15 cellular contexts compared by ENCODE assay signal in the genomic region with DNA sequence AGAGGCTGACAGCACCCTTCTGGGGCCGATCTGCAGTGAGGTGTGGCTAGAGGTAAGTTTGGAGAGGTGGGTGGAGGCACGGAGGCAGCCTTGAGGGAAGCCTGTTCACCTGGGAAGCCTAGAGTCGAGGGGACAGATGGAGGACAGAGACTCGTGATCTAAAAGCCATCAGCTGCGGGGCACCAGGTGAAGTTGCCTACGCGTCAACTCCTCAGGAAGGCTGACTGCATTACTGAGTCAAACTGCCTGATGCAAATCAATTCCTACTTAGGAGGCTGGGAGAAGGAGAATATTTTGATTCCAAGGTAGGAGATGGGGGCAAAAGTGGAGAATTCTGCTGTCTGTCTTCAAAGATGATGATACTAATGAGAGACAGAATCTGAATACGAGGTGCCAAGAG.
DNase-seq lines count a peak whose midpoint lies in the region; ATAC-seq and TF ChIP-seq lines count a peak whose summit lies in the region.
"Had no signal": no experiment of that assay in that cellular context is flagged by ENCODE, and none has a peak within 500 bp of the region (broad histone marks: within the 10 kb centered on the region; RNA-seq: fewer than 3 reads in every experiment).

No MANE protein-coding gene starts in this region.

- no peak for TF ChIP-seq CTCF in AG04450 (IDR thresholded peaks at IDR 0.05; ENCODE audit: low read depth, low read length)
- no peak for TF ChIP-seq CTCF in CD8-positive, alpha-beta T cell (IDR thresholded peaks at IDR 0.05)

- CTCF ChIA-PET in AG04450 (lab: Charles Lee): interaction anchor here (1.5 kb wide), 1 partner anchor 13 kb away, joined by 4 read pairs; no protein-coding TSS in a partner anchor
- CTCF ChIA-PET in CD8-positive, alpha-beta T cell (lab: Charles Lee): no interaction called here

- no peak overlapping the region for H3K23ac ChIP-seq in neuronal stem cell (ENCODE audit: low read depth, low read length, poor library complexity)

- H3K27ac Mint-ChIP-seq in CD8-positive, alpha-beta T cell: peak overlapping the region; percentile 12
- H3K27ac Mint-ChIP-seq in activated T-helper 2 cell treated with anti-CD3 and anti-CD28 coated beads, Interferon-gamma antibody, Interleukin-2, Interleukin-4, amounts not matched to agents 10 μg/mL and 5 μg/mL and 100 μg/mL, durations not matched to agents 14 hours and 24 hours and 36 hours: peak overlapping the region; percentile 19
- H3K27ac Mint-ChIP-seq: GM23338 had no signal

- H3K18ac ChIP-seq in neuronal stem cell (ENCODE audit: low read length): peak overlapping the region; percentile 7

- H3K36me3 Mint-ChIP-seq in CD8-positive, alpha-beta T cell: peaks cover 2% of the 10 kb centered on the region
- H3K36me3 Mint-ChIP-seq in activated T-helper 2 cell treated with anti-CD3 and anti-CD28 coated beads, Interferon-gamma antibody, Interleukin-2, Interleukin-4, amounts not matched to agents 10 μg/mL and 5 μg/mL and 100 μg/mL, durations not matched to agents 14 hours and 24 hours and 36 hours (ENCODE audit: low read depth): peaks cover 16% of the 10 kb centered on the region

- no peak overlapping the region for H2BK120ac ChIP-seq in neuronal stem cell (ENCODE audit: low read depth, low read length)

- POLR2A ChIA-PET in AG04450 (lab: Yijun Ruan, JAX): no interaction called here
- POLR2A ChIA-PET in CD8-positive, alpha-beta T cell (lab: Charles Lee): no interaction called here

- no peak overlapping the region for H2AK5ac ChIP-seq in neuronal stem cell (ENCODE audit: low read depth, low read length)

- H3K4me3 Mint-ChIP-seq in CD8-positive, alpha-beta T cell: no peak overlapping the region
- H3K4me3 Mint-ChIP-seq in activated T-helper 2 cell treated with anti-CD3 and anti-CD28 coated beads, Interferon-gamma antibody, Interleukin-2, Interleukin-4, amounts not matched to agents 10 μg/mL and 5 μg/mL and 100 μg/mL, durations not matched to agents 14 hours and 24 hours and 36 hours (ENCODE audit: low read depth): no peak overlapping the region
- H3K4me3 Mint-ChIP-seq: GM23338 had no signal

- peaks cover 38% of the 10 kb centered on the region for H3K4me1 Mint-ChIP-seq in CD8-positive, alpha-beta T cell (ENCODE audit: low read depth)
- H3K4me1 Mint-ChIP-seq in activated T-helper 2 cell treated with anti-CD3 and anti-CD28 coated beads, Interferon-gamma antibody, Interleukin-2, Interleukin-4, amounts not matched to agents 10 μg/mL and 5 μg/mL and 100 μg/mL, durations not matched to agents 14 hours and 24 hours and 36 hours (ENCODE audit: low read depth): peaks cover 40% of the 10 kb centered on the region
- H3K4me1 Mint-ChIP-seq: GM23338 had no signal

- no peak overlapping the region for H2BK15ac ChIP-seq in neuronal stem cell (ENCODE audit: low read length)

- no peak overlapping the region for H4K91ac ChIP-seq in neuronal stem cell (ENCODE audit: low read depth, low read length, poor library complexity)

- no peak for ATAC-seq in CD8-positive, alpha-beta T cell
- ATAC-seq in HG03039 (IDR thresholded peaks at IDR 0.05; ENCODE audit: unreplicated experiment): no peak
- ATAC-seq: GM23338 had no signal

- no peaks in the 10 kb centered on the region for H3K9me3 Mint-ChIP-seq in CD8-positive, alpha-beta T cell
- no peaks in the 10 kb centered on the region for H3K9me3 Mint-ChIP-seq in activated T-helper 2 cell treated with anti-CD3 and anti-CD28 coated beads, Interferon-gamma antibody, Interleukin-2, Interleukin-4, amounts not matched to agents 10 μg/mL and 5 μg/mL and 100 μg/mL, durations not matched to agents 14 hours and 24 hours and 36 hours
- H3K9me3 Mint-ChIP-seq: GM23338 had no signal

- H3K27ac ChIP-seq in AG04450 (ENCODE audit: low read depth, low read length): peak overlapping the region; percentile 11
- no peak overlapping the region for H3K27ac ChIP-seq in CD8-positive, alpha-beta T cell (ENCODE audit: low read depth, low read length)
- H3K27ac ChIP-seq in neuronal stem cell (replicated peaks; ENCODE audit: low read length): no peak overlapping the region

- H3K4ac ChIP-seq in neuronal stem cell (ENCODE audit: low read length): no peak overlapping the region

- H3K9me3 ChIP-seq in AG04450 (ENCODE audit: control insufficient read depth, insufficient read depth, low read length) (no peaks in the 10 kb centered on the region; the same call in 1 of the 2 replicates), neuronal stem cell (replicated peaks in 1 of 2; ENCODE audit: control insufficient read depth in 2 of 2, insufficient read depth in 1 of 2, low read depth in 1 of 2, low read length in 2 of 2) (no peaks in the 10 kb centered on the region)
- no peaks in the 10 kb centered on the region for H3K9me3 ChIP-seq in CD8-positive, alpha-beta T cell (ENCODE audit: low read length)
- H3K9me3 ChIP-seq: heart right ventricle, MG63 had no signal

- H3K27me3 ChIP-seq in AG04450 (ENCODE audit: control insufficient read depth, insufficient read depth, low read length) (no peaks in the 10 kb centered on the region), neuronal stem cell (ENCODE audit: control insufficient read depth in 3 of 3, insufficient read depth in 3 of 3, low read depth in 1 of 3, low read length in 3 of 3) (no peaks in the 10 kb centered on the region)
- H3K27me3 ChIP-seq in CD8-positive, alpha-beta T cell (ENCODE audit: insufficient read depth, low read length): no peaks in the 10 kb centered on the region
- H3K27me3 ChIP-seq: heart right ventricle, MG63 had no signal

- no peak overlapping the region for H2BK12ac ChIP-seq in neuronal stem cell (ENCODE audit: low read length)

- no CpG with 5 or more reads among the region's 8 CpGs for WGBS in neuronal stem cell (ENCODE audit: extremely low coverage in 2 of 2, insufficient read length in 2 of 2, insufficient replicate concordance in 1 of 2), 2 donors

- H3K36me3 ChIP-seq in CD8-positive, alpha-beta T cell (ENCODE audit: insufficient read depth, low read length): no peaks in the 10 kb centered on the region
- H3K36me3 ChIP-seq in neuronal stem cell (replicated peaks in 1 of 2; ENCODE audit: control insufficient read depth in 2 of 2, insufficient read depth in 2 of 2, low read length in 2 of 2): peaks cover 0 to 2% of the 10 kb centered on the region in 2 donors
- H3K36me3 ChIP-seq: MG63 had no signal

- DNase-seq in AG04450 (ENCODE audit: low read depth, low spot score) (no peak), neuronal stem cell (ENCODE audit: low spot score) (no peak), SK-N-DZ (ENCODE audit: low spot score) (no peak), amygdala (lab: John Stamatoyannopoulos, UW) (no peak), AG20443 (ENCODE audit: low spot score) (no peak)
- DNase-seq in CD8-positive, alpha-beta T cell: no peak
- no peak for DNase-seq in activated T-helper 2 cell treated with anti-CD3 and anti-CD28 coated beads, Interferon-gamma antibody, Interleukin-2, Interleukin-4, amounts not matched to agents 10 μg/mL and 5 μg/mL and 100 μg/mL, durations not matched to agents 14 hours and 24 hours and 36 hours (ENCODE audit: low spot score)
- DNase-seq: activated effector memory CD4-positive, alpha-beta T cell treated with anti-CD3 and anti-CD28 coated beads, Interleukin-2, amount 50 U/mL, for 16 hours; NCI-H2029; NCI-H526 treated with DMSO at 0.1 percent for 48 hours; stimulated activated naive CD4-positive, alpha-beta T cell had no signal

- H3K4me3 ChIP-seq in AG04450 (ENCODE audit: low read depth, low read length): no peak overlapping the region
- no peak overlapping the region for H3K4me3 ChIP-seq in CD8-positive, alpha-beta T cell (ENCODE audit: low read depth, low read length)
- no peak overlapping the region for H3K4me3 ChIP-seq in neuronal stem cell (ENCODE audit: low read length in 2 of 2)
- H3K4me3 ChIP-seq: GM23338, heart right ventricle, MG63 had no signal

- peaks cover 19% of the 10 kb centered on the region for H3K4me1 ChIP-seq in CD8-positive, alpha-beta T cell (ENCODE audit: insufficient read depth, low read length)
- peaks cover 0 to 6% of the 10 kb centered on the region in 2 donors for H3K4me1 ChIP-seq in neuronal stem cell (ENCODE audit: control insufficient read depth in 2 of 2, insufficient read depth in 1 of 2, low read depth in 1 of 2, low read length in 2 of 2)

- H3K27me3 Mint-ChIP-seq in CD8-positive, alpha-beta T cell (ENCODE audit: low read depth): no peaks in the 10 kb centered on the region
- no peaks in the 10 kb centered on the region for H3K27me3 Mint-ChIP-seq in activated T-helper 2 cell treated with anti-CD3 and anti-CD28 coated beads, Interferon-gamma antibody, Interleukin-2, Interleukin-4, amounts not matched to agents 10 μg/mL and 5 μg/mL and 100 μg/mL, durations not matched to agents 14 hours and 24 hours and 36 hours (ENCODE audit: low read depth)

- H4K8ac ChIP-seq in neuronal stem cell (ENCODE audit: low read depth, low read length): no peak overlapping the region

- no peak overlapping the region for H2BK5ac ChIP-seq in neuronal stem cell (ENCODE audit: low read length)

- H3K4me2 ChIP-seq in neuronal stem cell (ENCODE audit: insufficient read depth, low read length, poor library complexity, severe bottlenecking): no peak overlapping the region
- H3K4me2 ChIP-seq: GM23338 had no signal

- no peak overlapping the region for H3K14ac ChIP-seq in neuronal stem cell (ENCODE audit: low read length)

- peaks cover 3% of the 10 kb centered on the region for H3K79me1 ChIP-seq in neuronal stem cell (ENCODE audit: low read depth, low read length)

- H2AFZ ChIP-seq in neuronal stem cell (ENCODE audit: low read length): no peak overlapping the region
- H2AFZ ChIP-seq: GM23338 had no signal

- intact Hi-C loops in CD8-positive, alpha-beta T cell (cut with DNase I, micrococcal nuclease): no loop called here
- intact Hi-C loops in activated T-helper 2 cell treated with anti-CD3 and anti-CD28 coated beads, Interferon-gamma antibody, Interleukin-2, Interleukin-4, amounts not matched to agents 10 μg/mL and 5 μg/mL and 100 μg/mL, durations not matched to agents 14 hours and 24 hours and 36 hours (cut with micrococcal nuclease): no loop called here

- H3K9ac ChIP-seq in neuronal stem cell (ENCODE audit: low read depth, low read length, poor library complexity): no peak overlapping the region
